In genomic region chr18:23862071-23862470, GRCh38 we compare ENCODE assay signal across 9 cellular contexts.
DNase-seq lines count a peak whose midpoint lies in the region; ATAC-seq and TF ChIP-seq lines count a peak whose summit lies in the region.
"Had no signal": no experiment of that assay in that cellular context is flagged by ENCODE, and none has a peak within 500 bp of the region (broad histone marks: within the 10 kb centered on the region; RNA-seq: fewer than 3 reads in every experiment).

No MANE protein-coding gene starts in this region.

- no peaks in the 10 kb centered on the region for H3K36me3 Mint-ChIP-seq in type B pancreatic cell

- no peaks in the 10 kb centered on the region for H3K9me3 ChIP-seq in SJCRH30 (replicated peaks)
- H3K9me3 ChIP-seq in fibroblast of lung (ENCODE audit: control insufficient read depth, insufficient read depth, low read depth, low read length) = no peaks in the 10 kb centered on the region

- H3K79me2 ChIP-seq in fibroblast of lung (ENCODE audit: control insufficient read depth, insufficient read depth, low read length) = no peaks in the 10 kb centered on the region

- ATAC-seq in HG03045 (IDR thresholded peaks at IDR 0.05; ENCODE audit: unreplicated experiment) (no peak), GM19351 (IDR thresholded peaks at IDR 0.05; ENCODE audit: unreplicated experiment) (no peak)

- H3K4me1 Mint-ChIP-seq in type B pancreatic cell (ENCODE audit: unreplicated experiment) = peaks cover 11% of the 10 kb centered on the region

- H3K27ac ChIP-seq in SJCRH30 = peak overlapping the region; percentile 42
- H3K27ac ChIP-seq in fibroblast of lung (ENCODE audit: insufficient read depth, low read length) = no peak overlapping the region

- H3K4me2 ChIP-seq in fibroblast of lung (ENCODE audit: extremely low read depth, insufficient read depth, low read length) = peak overlapping the region; percentile 30

- H3K9me3 Mint-ChIP-seq in type B pancreatic cell = no peaks in the 10 kb centered on the region

- no peak overlapping the region for H3K9ac ChIP-seq in fibroblast of lung (ENCODE audit: insufficient read depth, low read length)

- no peaks in the 10 kb centered on the region for H3K36me3 ChIP-seq in SJCRH30
- H3K36me3 ChIP-seq in fibroblast of lung (ENCODE audit: control insufficient read depth, insufficient read depth, low read length) = no peaks in the 10 kb centered on the region

- peak; percentile 86 for DNase-seq in GM04504 (ENCODE audit: low read depth)
- peak in 1 of 2 experiments; percentile 24 for DNase-seq in SJCRH30
- peak; percentile 71 to 96 for DNase-seq in fibroblast of lung (ENCODE audit: low read depth in 2 of 2)
- DNase-seq in retinal pigment epithelial cell (ENCODE audit: low read depth) = peak; percentile 92
- no peak for DNase-seq in type B pancreatic cell (ENCODE audit: extremely low spot score, unreplicated experiment)
- no peak for DNase-seq in stimulated activated CD4-positive, alpha-beta T cell treated with anti-CD3 and anti-CD28 coated beads, Interleukin-15, amount 100 ng/mL, for 24 hours
- DNase-seq: NCI-H146 had no signal

- H3K4me3 Mint-ChIP-seq in type B pancreatic cell = no peak overlapping the region

- H3K4me3 ChIP-seq in SJCRH30 (no peak overlapping the region), fibroblast of lung (replicated peaks in 1 of 4; ENCODE audit: control extremely low read depth in 1 of 4, insufficient read depth in 1 of 4, low read depth in 3 of 4, low read length in 4 of 4) (no peak overlapping the region), retinal pigment epithelial cell (ENCODE audit: low read length) (no peak overlapping the region)

- H4K20me1 ChIP-seq in fibroblast of lung (ENCODE audit: control insufficient read depth, extremely low read depth, insufficient read depth, low read length) = no peaks in the 10 kb centered on the region

- H2AFZ ChIP-seq in fibroblast of lung (ENCODE audit: low read length) = no peak overlapping the region

- H3K27me3 ChIP-seq in SJCRH30 (no peaks in the 10 kb centered on the region), fibroblast of lung (ENCODE audit: control insufficient read depth, insufficient read depth, low read length) (no peaks in the 10 kb centered on the region)

- H3K27me3 Mint-ChIP-seq in type B pancreatic cell = peaks cover 10% of the 10 kb centered on the region

- TF ChIP-seq CTCF in fibroblast of lung (conservative IDR thresholded peaks at IDR 0.05 in 1 of 2, IDR thresholded peaks at IDR 0.05 in 1 of 2; ENCODE audit: low read depth in 1 of 2, low read length in 2 of 2) (no peak), retinal pigment epithelial cell (conservative IDR thresholded peaks at IDR 0.05; ENCODE audit: low read depth, low read length) (no peak), type B pancreatic cell (conservative IDR thresholded peaks at IDR 0.05) (no peak)

- H3K27ac Mint-ChIP-seq in type B pancreatic cell = no peak overlapping the region

- H3K4me1 ChIP-seq in SJCRH30 (peaks cover 29% of the 10 kb centered on the region), fibroblast of lung (ENCODE audit: control insufficient read depth, extremely low read depth, insufficient read depth, low read length) (peaks cover 2% of the 10 kb centered on the region)

Comparison
In these comparisons a context has a peak if more than half of its experiments do, and no peak if none do; other contexts are left out.
1. DNase-seq: peak in GM04504 (single experiment), fibroblast of lung (2 of 2) and retinal pigment epithelial cell (single experiment); none in type B pancreatic cell (single experiment) and stimulated activated CD4-positive, alpha-beta T cell treated with anti-CD3 and anti-CD28 coated beads, Interleukin-15, amount 100 ng/mL, for 24 hours (single experiment).